11 cellular contexts compared by ENCODE assay signal in genomic region chr1:161538925-161539479, GRCh38. TPM values are rescaled to one million over a fixed set of nuclear protein-coding genes. Genes with fewer than 3 reads are reported as not detected.
DNase-seq lines count a peak whose midpoint lies in the region; ATAC-seq, FAIRE-seq and TF ChIP-seq lines count a peak whose summit lies in the region.
"Not testable (repeated sequence)": the region's sequence is repeated elsewhere in the genome, so short reads cannot be mapped to it uniquely, and the experiment has no call there.
"Had no signal": no experiment of that assay in that cellular context is flagged by ENCODE, and none has a peak within 500 bp of the region (broad histone marks: within the 10 kb centered on the region; RNA-seq: fewer than 3 reads in every experiment).

No MANE protein-coding gene starts in this region.

- CTCF ChIA-PET in A549 (lab: Yijun Ruan, JAX) (interaction anchor here (1.2 to 1.7 kb wide), 2 partner anchors 199 to 203 kb away, joined by 5 to 7 read pairs; no protein-coding TSS in a partner anchor), GM12878 (lab: Yijun Ruan, JAX) (interaction anchor here (0.6 to 1.3 kb wide), 6 partner anchors 50 to 211 kb away, joined by 3 to 5 read pairs (median 4); partner anchors contain the start of gene DUSP12)
- CTCF ChIA-PET in activated CD8-positive, alpha-beta T cell treated with anti-CD3 and anti-CD28 coated beads for 36 hours (lab: Charles Lee), result interaction anchor here (1.1 to 1.5 kb wide), 3 partner anchors 8 to 202 kb away, joined by 3 to 5 read pairs (median 3); no protein-coding TSS in a partner anchor

- not testable (repeated sequence) for BruUV-seq in GM12878 (replicated peaks; lab: Mats Ljungman, UMichigan)

- not testable (repeated sequence) for H4K20me1 ChIP-seq in DOHH2 (ENCODE audit: control insufficient read depth, insufficient read depth, low read depth, low read length); OCI-LY3 (ENCODE audit: insufficient read depth, low read length); GM12878 (ENCODE audit: control insufficient read depth, insufficient read depth)

- peak overlapping the region in 1 of 2 experiments; percentile 73; a peak in 2 of 6 replicates for H3K27ac ChIP-seq in A549
- H3K27ac ChIP-seq in DOHH2 (ENCODE audit: low read depth, low read length); HL-60 (replicated peaks); OCI-LY3 (ENCODE audit: low read length); GM12878 (ENCODE audit: control insufficient read depth, insufficient read depth); left ventricle myocardium inferior (replicated peaks): not testable (repeated sequence)

- RAD21 ChIA-PET in GM12878 (lab: Charles Lee; ENCODE audit: unreplicated experiment), result interaction anchor here (0.7 to 1.8 kb wide), 5 partner anchors 33 to 202 kb away, joined by 3 to 8 read pairs (median 3); partner anchors contain the start of gene FCGR2A

- POLR2A ChIA-PET in A549 (lab: Yijun Ruan, JAX), result not testable (repeated sequence)
- POLR2A ChIA-PET in activated CD8-positive, alpha-beta T cell treated with anti-CD3 and anti-CD28 coated beads for 36 hours (lab: Charles Lee), result interaction anchor here (1.2 kb wide), 1 partner anchor 8 kb away, joined by 4 read pairs; no protein-coding TSS in a partner anchor
- POLR2A ChIA-PET in GM12878 (lab: Charles Lee), result interaction anchor here (0.7 to 0.9 kb wide), 2 partner anchors 54 to 84 kb away, joined by 3 to 4 read pairs; no protein-coding TSS in a partner anchor

- SMC1A ChIA-PET in GM12878 (lab: Charles Lee; ENCODE audit: uncharacterized antibody, unreplicated experiment), result interaction anchor here (1.2 to 1.5 kb wide), 2 partner anchors 10 to 199 kb away, joined by 3 to 15 read pairs; partner anchors contain the start of gene FCGR3A

- not testable (repeated sequence) for H3K27ac Mint-ChIP-seq in activated CD8-positive, alpha-beta T cell treated with anti-CD3 and anti-CD28 coated beads for 36 hours; nephron

- not testable (repeated sequence) for H3K27me3 Mint-ChIP-seq in activated CD8-positive, alpha-beta T cell treated with anti-CD3 and anti-CD28 coated beads for 36 hours
- H3K27me3 Mint-ChIP-seq in nephron (ENCODE audit: low read depth), result peaks cover 42% of the 10 kb centered on the region

- DNase-seq in A549 (ENCODE audit: low read depth in 1 of 2, low spot score in 1 of 2); HL-60 (ENCODE audit: low read depth in 1 of 2, low spot score in 1 of 2); activated CD8-positive, alpha-beta T cell treated with anti-CD3 and anti-CD28 coated beads for 36 hours; GM12878 (ENCODE audit: low read depth, low spot score); left ventricle myocardium inferior: not testable (repeated sequence)

- not testable (repeated sequence) for H3K9me3 Mint-ChIP-seq in activated CD8-positive, alpha-beta T cell treated with anti-CD3 and anti-CD28 coated beads for 36 hours; nephron

- H3K4me1 ChIP-seq in A549; OCI-LY3 (ENCODE audit: low read length); left ventricle myocardium inferior: not testable (repeated sequence)
- H3K4me1 ChIP-seq in DOHH2 (ENCODE audit: control insufficient read depth, low read length), result peaks cover 14% of the 10 kb centered on the region
- peaks cover 19% of the 10 kb centered on the region for H3K4me1 ChIP-seq in GM12878 (ENCODE audit: control insufficient read depth, insufficient read depth, low read length)

- not testable (repeated sequence) for H2AFZ ChIP-seq in OCI-LY3 (ENCODE audit: low read depth, low read length); GM12878 (ENCODE audit: control insufficient read depth, low read depth, low read length)

- not testable (repeated sequence) for FAIRE-seq in A549 (lab: Jason Lieb, UNC); GM12878 (lab: Jason Lieb, UNC)

- peak overlapping the region; percentile 83 for H3K4me3 Mint-ChIP-seq in activated CD8-positive, alpha-beta T cell treated with anti-CD3 and anti-CD28 coated beads for 36 hours
- H3K4me3 Mint-ChIP-seq in nephron, result peak overlapping the region; percentile 87 to 97 (median 94)

- H3K79me2 ChIP-seq in DOHH2 (ENCODE audit: control insufficient read depth, low read length); OCI-LY3 (ENCODE audit: low read length); GM12878 (ENCODE audit: control insufficient read depth, insufficient read depth, low read length): not testable (repeated sequence)

- intact Hi-C loops in activated CD8-positive, alpha-beta T cell treated with anti-CD3 and anti-CD28 coated beads for 36 hours (cut with micrococcal nuclease), result loop anchor here (10.0 kb wide), 1 partner anchor 206 kb away; the partner anchor contains the start of gene DUSP12
- intact Hi-C loops in GM12878 (cut with micrococcal nuclease; ENCODE audit: unreplicated experiment), result loop anchor here (10.0 kb wide), 1 partner anchor 144 kb away; no protein-coding TSS in a partner anchor
- intact Hi-C loops in left ventricle myocardium inferior (cut with micrococcal nuclease), result not testable (repeated sequence)

- H3K36me3 Mint-ChIP-seq in activated CD8-positive, alpha-beta T cell treated with anti-CD3 and anti-CD28 coated beads for 36 hours (ENCODE audit: low read depth); nephron (ENCODE audit: low read depth): not testable (repeated sequence)

- H3K4me2 ChIP-seq in A549 (peak overlapping the region; percentile 67), DOHH2 (ENCODE audit: low read length) (peak overlapping the region; percentile 73; the same call in 1 of the 2 replicates), OCI-LY3 (ENCODE audit: low read length) (peak overlapping the region; percentile 62; the same call in 1 of the 2 replicates), GM12878 (ENCODE audit: control insufficient read depth, insufficient read depth) (peak overlapping the region; percentile 64)

- not testable (repeated sequence) for H3K36me3 ChIP-seq in DOHH2 (ENCODE audit: control insufficient read depth, low read length); OCI-LY3 (replicated peaks; ENCODE audit: low read depth, low read length); GM12878 (ENCODE audit: control insufficient read depth in 2 of 2, insufficient read depth in 2 of 2, low read length in 1 of 2); left ventricle myocardium inferior

- H3F3A ChIP-seq in DOHH2 (ENCODE audit: control insufficient read depth, insufficient read depth), result not testable (repeated sequence)

- TF ChIP-seq POLR2A in A549 (IDR thresholded peaks at IDR 0.05; ENCODE audit: low read length); GM12878 (IDR thresholded peaks at IDR 0.05; ENCODE audit: low read depth, low read length): not testable (repeated sequence)

- 40% methylated on average over 7 of the region's 7 CpGs for WGBS in A549 (ENCODE audit: missing lambda C conversion rate)
- 78% methylated on average over 7 of the region's 7 CpGs for WGBS in GM12878 (ENCODE audit: insufficient coverage, insufficient replicate concordance, low lambda C conversion rate, missing lambda C conversion rate)

- not testable (repeated sequence) for H3K9me2 ChIP-seq in DOHH2 (replicated peaks; ENCODE audit: control insufficient read depth, low read length)

- H3K9ac ChIP-seq in OCI-LY3 (ENCODE audit: low read length); GM12878 (ENCODE audit: control insufficient read depth, insufficient read depth, low read length): not testable (repeated sequence)

- in situ Hi-C loops in GM12878 (cut with MboI), result not testable (repeated sequence)

- not testable (repeated sequence) for TF ChIP-seq RAD21 in A549 (conservative IDR thresholded peaks at IDR 0.05 in 1 of 2, IDR thresholded peaks at IDR 0.05 in 1 of 2); GM12878 (IDR thresholded peaks at IDR 0.05; ENCODE audit: insufficient read depth, low read depth, low read length)

- TF ChIP-seq CTCF in A549 (IDR thresholded peaks at IDR 0.05); DOHH2 (IDR thresholded peaks at IDR 0.05; ENCODE audit: low read depth, low read length, poor library complexity, severe bottlenecking); HL-60 (IDR thresholded peaks at IDR 0.05; ENCODE audit: insufficient read depth, low read length); OCI-LY3 (IDR thresholded peaks at IDR 0.05; ENCODE audit: low read depth, low read length); activated CD8-positive, alpha-beta T cell treated with anti-CD3 and anti-CD28 coated beads for 36 hours (IDR thresholded peaks at IDR 0.05); GM12878 (IDR thresholded peaks at IDR 0.05 in 2 of 3, conservative IDR thresholded peaks at IDR 0.05 in 1 of 3; ENCODE audit: control insufficient read depth in 2 of 3, extremely low read depth in 1 of 3, insufficient read depth in 1 of 3, low read depth in 3 of 3, low read length in 3 of 3); left ventricle myocardium inferior (IDR thresholded peaks at IDR 0.05; ENCODE audit: borderline replicate concordance); nephron (IDR thresholded peaks at IDR 0.05; ENCODE audit: unreplicated experiment in 3 of 3): not testable (repeated sequence)

- H3K27me3 ChIP-seq in DOHH2 (ENCODE audit: control insufficient read depth, low read length) (peaks cover 35% of the 10 kb centered on the region), OCI-LY3 (ENCODE audit: low read depth, low read length) (peaks cover 14% of the 10 kb centered on the region; the same call in 1 of the 2 replicates)
- H3K27me3 ChIP-seq in HL-60 (ENCODE audit: insufficient read depth, poor library complexity, severe bottlenecking); GM12878 (replicated peaks in 1 of 2; ENCODE audit: control insufficient read depth in 2 of 2, insufficient read depth in 2 of 2, low read length in 1 of 2); left ventricle myocardium inferior (ENCODE audit: low read depth): not testable (repeated sequence)

- ATAC-seq in A549; activated CD8-positive, alpha-beta T cell treated with anti-CD3 and anti-CD28 coated beads for 36 hours; GM12878: not testable (repeated sequence)

- peaks cover 47% of the 10 kb centered on the region for H3K4me1 Mint-ChIP-seq in activated CD8-positive, alpha-beta T cell treated with anti-CD3 and anti-CD28 coated beads for 36 hours (ENCODE audit: low read depth)
- not testable (repeated sequence) for H3K4me1 Mint-ChIP-seq in nephron

- TF ChIP-seq EP300 in A549 (IDR thresholded peaks at IDR 0.05); GM12878 (IDR thresholded peaks at IDR 0.05; ENCODE audit: borderline replicate concordance in 1 of 2, control insufficient read depth in 1 of 2, low read depth in 2 of 2, low read length in 2 of 2): not testable (repeated sequence)

- H3K9me3 ChIP-seq in A549; DOHH2 (ENCODE audit: control insufficient read depth, insufficient read depth, low read length); OCI-LY3 (ENCODE audit: insufficient read depth, low read length); GM12878 (replicated peaks; ENCODE audit: control insufficient read depth, insufficient read depth, low read length); left ventricle myocardium inferior (replicated peaks): not testable (repeated sequence)

- peak overlapping the region; percentile 60 for H3K4me3 ChIP-seq in A549
- not testable (repeated sequence) for H3K4me3 ChIP-seq in DOHH2 (ENCODE audit: low read length); GM12878
- H3K4me3 ChIP-seq in HL-60 (replicated peaks; ENCODE audit: insufficient read depth, low read length), result peak overlapping the region; percentile 37
- H3K4me3 ChIP-seq in OCI-LY3 (ENCODE audit: low read length), result peak overlapping the region; percentile 84
- H3K4me3 ChIP-seq in left ventricle myocardium inferior, result peak overlapping the region; percentile 66

RNA-seq across cellular contexts. Expression of gene FCGR3A, which starts 10.6 kb away (rescaled TPM):
- not detected in 2 replicates for polyA plus RNA-seq in A549 (2011; rRNA removed)
- polyA plus RNA-seq in A549 (2012; cell fraction: cytosol; rRNA removed), result not detected in 2 replicates
- polyA plus RNA-seq in A549 (2012; cell fraction: nucleus; rRNA removed), result not detected in 2 replicates
- polyA plus RNA-seq in A549 (2017; fragmentation: RNase III; extraction: RNeasy Plus Mini Kit Qiagen cat#74134 plus additional on column Dnase treatment), result not detected in 3 replicates
- not detected in 2 replicates for polyA minus RNA-seq in A549 (2011; rRNA and poly(A)+ RNA removed)
- total RNA-seq in activated CD8-positive, alpha-beta T cell treated with anti-CD3 and anti-CD28 coated beads for 36 hours, result under 1 TPM; 0.27 to 0.36 TPM
- total RNA-seq in GM12878 (2013; cell fraction: nucleolus; rRNA removed), result not detected in 2 replicates
- 0.05 TPM in 1 of 2 replicates, not detected in the other for total RNA-seq in GM12878 (2014; rRNA removed)
- total RNA-seq in GM12878 (2014; rRNA removed; fragmentation: Illumina TruSeq; extraction: Trizol), result not detected in 2 replicates
- total RNA-seq in GM12878 (2021), result 0.10 TPM in 1 of 2 replicates, not detected in the other
- not detected for polyA plus RNA-seq in GM12878 (2011; ENCODE audit: low read depth)
- polyA plus RNA-seq in GM12878 (2011; rRNA removed), result not detected in 2 replicates
- not detected in 2 replicates for polyA plus RNA-seq in GM12878 (2011; cell fraction: cytosol; rRNA removed)
- 0.06 TPM in 1 of 2 replicates, not detected in the other for polyA plus RNA-seq in GM12878 (2011; cell fraction: nucleus; rRNA removed)
- polyA plus RNA-seq in GM12878 (2012), result not detected in 2 replicates
- polyA plus RNA-seq in GM12878 (2014; fragmentation: Illumina TruSeq; extraction: Trizol), result not detected in 2 replicates
- polyA plus RNA-seq in GM12878 (2014; fragmentation: Nextera tagmentation; extraction: Ambion mirVana), result not detected
- polyA plus RNA-seq in GM12878 (2014; rRNA removed), result not detected in 2 replicates
- under 1 TPM in 1 of 2 experiments, not detected in 1; 0.09 TPM for polyA plus RNA-seq in GM12878 (2016; fragmentation: Nextera tagmentation; extraction: Ambion mirVana)
- 0.10 TPM in 1 of 2 replicates, not detected in the other for polyA minus RNA-seq in GM12878 (2011; rRNA and poly(A)+ RNA removed)
- not detected in 2 replicates for polyA minus RNA-seq in GM12878 (2011; cell fraction: cytosol; rRNA and poly(A)+ RNA removed)
- polyA minus RNA-seq in GM12878 (2011; cell fraction: nucleus; rRNA and poly(A)+ RNA removed), result not detected in 2 replicates
- total RNA-seq in left ventricle myocardium inferior, result 15.0 TPM
- total RNA-seq: osteocyte; T-helper 1 cell treated with Interleukin-12 subunit alpha and Interleukin-12 subunit beta and Interleukin-4 antibody, amounts not matched to agents 30 ng/mL and 1 ng/mL, for 36 hours had no signal
- polyA plus RNA-seq: BJ had no signal

RNA-seq across cellular contexts. Expression of gene HSPA6, which starts 14.7 kb away (rescaled TPM):
- polyA plus RNA-seq in A549 (2011; rRNA removed) (0.22 and 0.58 TPM in 2 replicates), A549 (2017; fragmentation: RNase III; extraction: RNeasy Plus Mini Kit Qiagen cat#74134 plus additional on column Dnase treatment) (0.26 to 0.50 TPM (median 0.50 TPM) in 3 replicates), GM12878 (2011; rRNA removed) (0.06 and 0.18 TPM in 2 replicates), GM12878 (2014; fragmentation: Illumina TruSeq; extraction: Trizol) (0.12 and 0.16 TPM in 2 replicates), GM12878 (2014; fragmentation: Nextera tagmentation; extraction: Ambion mirVana) (under 1 TPM; 0.05 to 0.09 TPM), GM12878 (2014; rRNA removed) (1.2 and 1.5 TPM in 2 replicates), GM12878 (2016; fragmentation: Nextera tagmentation; extraction: Ambion mirVana) (1 to 10 TPM; 8.5 to 8.8 TPM)
- polyA plus RNA-seq in A549 (2012; cell fraction: cytosol; rRNA removed), result 0.71 and 0.73 TPM in 2 replicates
- polyA plus RNA-seq in A549 (2012; cell fraction: nucleus; rRNA removed), result 0.73 and 1.1 TPM in 2 replicates
- polyA minus RNA-seq in A549 (2011; rRNA and poly(A)+ RNA removed), result 0.49 and 0.62 TPM in 2 replicates
- total RNA-seq in activated CD8-positive, alpha-beta T cell treated with anti-CD3 and anti-CD28 coated beads for 36 hours, result under 1 TPM; 0.36 to 0.45 TPM
- total RNA-seq in GM12878 (2013; cell fraction: nucleolus; rRNA removed), result 16.8 and 21.0 TPM in 2 replicates
- total RNA-seq in GM12878 (2014; rRNA removed) (0.65 and 0.96 TPM in 2 replicates), GM12878 (2014; rRNA removed; fragmentation: Illumina TruSeq; extraction: Trizol) (0.18 and 0.36 TPM in 2 replicates), GM12878 (2021) (1.6 and 1.8 TPM in 2 replicates), left ventricle myocardium inferior (0.58 TPM)
- polyA plus RNA-seq in GM12878 (2011; ENCODE audit: low read depth), result 0.81 TPM
- polyA plus RNA-seq in GM12878 (2011; cell fraction: cytosol; rRNA removed), result 0.42 and 0.64 TPM in 2 replicates
- 2.0 and 4.2 TPM in 2 replicates for polyA plus RNA-seq in GM12878 (2011; cell fraction: nucleus; rRNA removed)
- 1.1 and 1.4 TPM in 2 replicates for polyA plus RNA-seq in GM12878 (2012)
- 0.15 and 0.41 TPM in 2 replicates for polyA minus RNA-seq in GM12878 (2011; rRNA and poly(A)+ RNA removed)
- 0.94 TPM in 1 of 2 replicates, not detected in the other for polyA minus RNA-seq in GM12878 (2011; cell fraction: cytosol; rRNA and poly(A)+ RNA removed)
- 1.1 and 5.1 TPM in 2 replicates for polyA minus RNA-seq in GM12878 (2011; cell fraction: nucleus; rRNA and poly(A)+ RNA removed)
- total RNA-seq: osteocyte had no signal

RNA-seq across cellular contexts. Expression of gene FCGR2A, which starts 33.7 kb away (rescaled TPM):
- 0.12 and 0.13 TPM in 2 replicates for polyA plus RNA-seq in A549 (2011; rRNA removed)
- not detected in 2 replicates for polyA plus RNA-seq in A549 (2012; cell fraction: cytosol; rRNA removed)
- not detected in 2 replicates for polyA plus RNA-seq in A549 (2012; cell fraction: nucleus; rRNA removed)
- polyA plus RNA-seq in A549 (2017; fragmentation: RNase III; extraction: RNeasy Plus Mini Kit Qiagen cat#74134 plus additional on column Dnase treatment), result not detected in 3 replicates
- polyA minus RNA-seq in A549 (2011; rRNA and poly(A)+ RNA removed), result not detected in 2 replicates
- not detected for total RNA-seq in activated CD8-positive, alpha-beta T cell treated with anti-CD3 and anti-CD28 coated beads for 36 hours
- 7.9 and 10.6 TPM in 2 replicates for total RNA-seq in GM12878 (2013; cell fraction: nucleolus; rRNA removed)
- 5.0 and 5.7 TPM in 2 replicates for total RNA-seq in GM12878 (2014; rRNA removed)
- 5.3 and 7.0 TPM in 2 replicates for total RNA-seq in GM12878 (2014; rRNA removed; fragmentation: Illumina TruSeq; extraction: Trizol)
- total RNA-seq in GM12878 (2021), result 6.4 and 6.9 TPM in 2 replicates
- 0.41 TPM for polyA plus RNA-seq in GM12878 (2011; ENCODE audit: low read depth)
- polyA plus RNA-seq in GM12878 (2011; rRNA removed), result 2.3 and 3.7 TPM in 2 replicates
- 1.0 TPM in 2 replicates for polyA plus RNA-seq in GM12878 (2011; cell fraction: cytosol; rRNA removed)
- 2.4 and 2.9 TPM in 2 replicates for polyA plus RNA-seq in GM12878 (2011; cell fraction: nucleus; rRNA removed)
- polyA plus RNA-seq in GM12878 (2012), result 1.2 and 1.4 TPM in 2 replicates
- polyA plus RNA-seq in GM12878 (2014; fragmentation: Illumina TruSeq; extraction: Trizol), result 7.4 and 9.3 TPM in 2 replicates
- 1 to 10 TPM; 3.8 to 4.2 TPM for polyA plus RNA-seq in GM12878 (2014; fragmentation: Nextera tagmentation; extraction: Ambion mirVana)
- polyA plus RNA-seq in GM12878 (2014; rRNA removed), result 3.2 and 3.3 TPM in 2 replicates
- polyA plus RNA-seq in GM12878 (2016; fragmentation: Nextera tagmentation; extraction: Ambion mirVana), result 1 to 10 TPM; 3.1 to 3.6 TPM
- 1.5 and 1.8 TPM in 2 replicates for polyA minus RNA-seq in GM12878 (2011; rRNA and poly(A)+ RNA removed)
- polyA minus RNA-seq in GM12878 (2011; cell fraction: cytosol; rRNA and poly(A)+ RNA removed), result 0.53 and 1.0 TPM in 2 replicates
- 1.3 and 2.4 TPM in 2 replicates for polyA minus RNA-seq in GM12878 (2011; cell fraction: nucleus; rRNA and poly(A)+ RNA removed)
- total RNA-seq in left ventricle myocardium inferior, result 13.0 TPM
- total RNA-seq: osteocyte; T-helper 1 cell treated with Interleukin-12 subunit alpha and Interleukin-12 subunit beta and Interleukin-4 antibody, amounts not matched to agents 30 ng/mL and 1 ng/mL, for 36 hours had no signal

Comparison
In these comparisons a context has a peak if more than half of its experiments do, and no peak if none do; other contexts are left out.
1. RNA of gene FCGR3A, which starts 10.6 kb away (total RNA-seq): 15.0 TPM in left ventricle myocardium inferior (single experiment); 0.27 to 0.36 TPM in activated CD8-positive, alpha-beta T cell treated with anti-CD3 and anti-CD28 coated beads for 36 hours and 0.05 to 0.10 TPM in GM12878; every median in the first group is over 10 times any median in the second.
2. RNA of gene FCGR2A, which starts 33.7 kb away (total RNA-seq): 13.0 TPM in left ventricle myocardium inferior (single experiment) and 5.0 to 10.6 TPM in GM12878; not detected in activated CD8-positive, alpha-beta T cell treated with anti-CD3 and anti-CD28 coated beads for 36 hours; every median in the first group is over 4 times any median in the second.
3. Peak in every context shown above with its lines, with median percentiles within 50 percentile points of each other: H3K4me2 ChIP-seq.